In genomic region chr1:18657436-18658179, GRCh38 we compare ENCODE assay signal across 37 cellular contexts. TPM values are rescaled to one million over a fixed set of nuclear protein-coding genes. Genes with fewer than 3 reads are reported as not detected.
"Had no signal": no experiment of that assay in that cellular context is flagged by ENCODE, and none has a peak within 500 bp of the region (broad histone marks: within the 10 kb centered on the region; RNA-seq: fewer than 3 reads in every experiment).

No MANE protein-coding gene starts in this region.

- H3K27ac ChIP-seq: cardiac muscle cell, colonic mucosa, gastrocnemius medialis, skin epidermis, thoracic aorta, uterus, WERI-Rb-1 had no signal

- DNase-seq: activated CD4-positive, alpha-beta memory T cell treated with anti-CD3 and anti-CD28 coated beads, Interleukin-2, amount 10 ng/mL, durations not matched to agents 7 days and 5 days; activated CD4-positive, alpha-beta T cell treated with anti-CD3 and anti-CD28 coated beads for 1 hour; activated CD4-positive, alpha-beta T cell treated with anti-CD3 and anti-CD28 coated beads, Interleukin-2, amount 10 ng/mL, durations not matched to agents 7 days and 5 days; activated T-cell treated with anti-CD3 and anti-CD28 coated beads, Interleukin-2, amount 50 U/mL, for 48 hours; cerebellar nuclear complex; colonic mucosa; effector memory CD4-positive, alpha-beta T cell; erythroblast; gastrocnemius medialis; glutamatergic neuron; left cardiac atrium; left ventricle myocardium superior; midbrain; naive thymus-derived CD4-positive, alpha-beta T cell; stimulated activated CD4-positive, alpha-beta T cell treated with anti-CD3 and anti-CD28 coated beads, Interleukin-12 subunit alpha, Interleukin-12 subunit beta, amount 100 ng/mL, for 4 hours; stimulated activated CD4-positive, alpha-beta T cell treated with anti-CD3 and anti-CD28 coated beads, Interleukin-4, amount 100 ng/mL, for 1 hour; T1000; uterus; WERI-Rb-1 had no signal

- H3K4me3 ChIP-seq: cardiac muscle cell, colonic mucosa, gastrocnemius medialis, skin epidermis, thoracic aorta, uterus had no signal

- H3K9me3 ChIP-seq: colonic mucosa, gastrocnemius medialis, thoracic aorta, uterus had no signal

- H3K4me1 ChIP-seq: colonic mucosa, gastrocnemius medialis, uterus had no signal

- H3K27ac Mint-ChIP-seq: activated CD4-positive, alpha-beta memory T cell treated with anti-CD3 and anti-CD28 coated beads, Interleukin-2, amount 10 ng/mL, durations not matched to agents 7 days and 5 days; activated CD4-positive, alpha-beta T cell treated with anti-CD3 and anti-CD28 coated beads, Interleukin-2, amount 10 ng/mL, durations not matched to agents 7 days and 5 days; activated naive CD4-positive, alpha-beta T cell treated with anti-CD3 and anti-CD28 coated beads, Interleukin-2, amount 50 U/mL, for 24 hours; activated T-helper 2 cell treated with anti-CD3 and anti-CD28 coated beads, Interferon-gamma antibody, Interleukin-2, Interleukin-4, amounts not matched to agents 10 μg/mL and 5 μg/mL and 100 μg/mL, durations not matched to agents 14 hours and 24 hours and 36 hours; stimulated activated effector memory CD8-positive, alpha-beta T cell treated with anti-CD3 and anti-CD28 coated beads, Interleukin-12 subunit alpha, Interleukin-12 subunit beta, amount 100 ng/mL, for 72 hours; stimulated activated naive CD8-positive, alpha-beta T cell treated with anti-CD3 and anti-CD28 coated beads, Interleukin-15, Interleukin-2, amounts not matched to agents 100 ng/mL and 50 ng/mL, for 24 hours; type B pancreatic cell had no signal

- H3K27me3 Mint-ChIP-seq: activated naive CD4-positive, alpha-beta T cell treated with anti-CD3 and anti-CD28 coated beads, Interleukin-2, amount 50 U/mL, for 24 hours had no signal

- ATAC-seq: gastrocnemius medialis; left cardiac atrium; left ventricle myocardium superior; naive thymus-derived CD4-positive, alpha-beta T cell; sciatic nerve; stimulated activated effector memory CD8-positive, alpha-beta T cell treated with anti-CD3 and anti-CD28 coated beads, Interleukin-12 subunit alpha, Interleukin-12 subunit beta, amount 100 ng/mL, for 72 hours had no signal

- H3K9me3 Mint-ChIP-seq: activated CD4-positive, alpha-beta memory T cell treated with anti-CD3 and anti-CD28 coated beads, Interleukin-2, amount 10 ng/mL, durations not matched to agents 7 days and 5 days; activated CD4-positive, alpha-beta T cell treated with anti-CD3 and anti-CD28 coated beads, Interleukin-2, amount 10 ng/mL, durations not matched to agents 7 days and 5 days; activated naive CD4-positive, alpha-beta T cell treated with anti-CD3 and anti-CD28 coated beads, Interleukin-2, amount 50 U/mL, for 24 hours; activated T-helper 2 cell treated with anti-CD3 and anti-CD28 coated beads, Interferon-gamma antibody, Interleukin-2, Interleukin-4, amounts not matched to agents 10 μg/mL and 5 μg/mL and 100 μg/mL, durations not matched to agents 14 hours and 24 hours and 36 hours; stimulated activated effector memory CD8-positive, alpha-beta T cell treated with anti-CD3 and anti-CD28 coated beads, Interleukin-12 subunit alpha, Interleukin-12 subunit beta, amount 100 ng/mL, for 72 hours; stimulated activated naive CD8-positive, alpha-beta T cell treated with anti-CD3 and anti-CD28 coated beads, Interleukin-15, Interleukin-2, amounts not matched to agents 100 ng/mL and 50 ng/mL, for 24 hours; type B pancreatic cell had no signal

- H3K4me3 Mint-ChIP-seq: activated CD4-positive, alpha-beta memory T cell treated with anti-CD3 and anti-CD28 coated beads, Interleukin-2, amount 10 ng/mL, durations not matched to agents 7 days and 5 days; activated CD4-positive, alpha-beta T cell treated with anti-CD3 and anti-CD28 coated beads, Interleukin-2, amount 10 ng/mL, durations not matched to agents 7 days and 5 days; activated naive CD4-positive, alpha-beta T cell treated with anti-CD3 and anti-CD28 coated beads, Interleukin-2, amount 50 U/mL, for 24 hours; stimulated activated effector memory CD8-positive, alpha-beta T cell treated with anti-CD3 and anti-CD28 coated beads, Interleukin-12 subunit alpha, Interleukin-12 subunit beta, amount 100 ng/mL, for 72 hours; stimulated activated naive CD8-positive, alpha-beta T cell treated with anti-CD3 and anti-CD28 coated beads, Interleukin-15, Interleukin-2, amounts not matched to agents 100 ng/mL and 50 ng/mL, for 24 hours; type B pancreatic cell had no signal

- H3K36me3 Mint-ChIP-seq: activated naive CD4-positive, alpha-beta T cell treated with anti-CD3 and anti-CD28 coated beads, Interleukin-2, amount 50 U/mL, for 24 hours; naive thymus-derived CD4-positive, alpha-beta T cell; stimulated activated effector memory CD8-positive, alpha-beta T cell treated with anti-CD3 and anti-CD28 coated beads, Interleukin-12 subunit alpha, Interleukin-12 subunit beta, amount 100 ng/mL, for 72 hours had no signal

- H3K36me3 ChIP-seq: cardiac muscle cell, colonic mucosa, gastrocnemius medialis, thoracic aorta, uterus, WERI-Rb-1 had no signal

RNA-seq across cellular contexts. Expression of gene PAX7, which starts 27.0 kb away (rescaled TPM):
- total RNA-seq: activated CD4-positive, alpha-beta memory T cell treated with anti-CD3 and anti-CD28 coated beads, Interleukin-2, amount 10 ng/mL, durations not matched to agents 7 days and 5 days; activated CD4-positive, alpha-beta T cell treated with anti-CD3 and anti-CD28 coated beads, Interleukin-2, amount 10 ng/mL, durations not matched to agents 7 days and 5 days; activated T-helper 2 cell treated with anti-CD3 and anti-CD28 coated beads, Interferon-gamma antibody, Interleukin-2, Interleukin-4, amounts not matched to agents 10 μg/mL and 5 μg/mL and 100 μg/mL, durations not matched to agents 14 hours and 24 hours and 36 hours; cardiac muscle cell; colonic mucosa; dermis microvascular lymphatic vessel endothelial cell; left cardiac atrium; left ventricle myocardium superior; lung microvascular endothelial cell; naive thymus-derived CD4-positive, alpha-beta T cell; osteocyte; posterior vena cava; renal cortical epithelial cell; sciatic nerve; subcutaneous adipose tissue; T-helper 1 cell treated with Interleukin-12 subunit alpha and Interleukin-12 subunit beta and Interleukin-4 antibody, amounts not matched to agents 30 ng/mL and 1 ng/mL, for 36 hours; thoracic aorta; uterus had no signal
- polyA plus RNA-seq: cardiac muscle cell; keratinocyte; naive thymus-derived CD4-positive, alpha-beta T cell; neural cell had no signal
